ENCODE assay signal across 1 cellular context in the genomic region with DNA sequence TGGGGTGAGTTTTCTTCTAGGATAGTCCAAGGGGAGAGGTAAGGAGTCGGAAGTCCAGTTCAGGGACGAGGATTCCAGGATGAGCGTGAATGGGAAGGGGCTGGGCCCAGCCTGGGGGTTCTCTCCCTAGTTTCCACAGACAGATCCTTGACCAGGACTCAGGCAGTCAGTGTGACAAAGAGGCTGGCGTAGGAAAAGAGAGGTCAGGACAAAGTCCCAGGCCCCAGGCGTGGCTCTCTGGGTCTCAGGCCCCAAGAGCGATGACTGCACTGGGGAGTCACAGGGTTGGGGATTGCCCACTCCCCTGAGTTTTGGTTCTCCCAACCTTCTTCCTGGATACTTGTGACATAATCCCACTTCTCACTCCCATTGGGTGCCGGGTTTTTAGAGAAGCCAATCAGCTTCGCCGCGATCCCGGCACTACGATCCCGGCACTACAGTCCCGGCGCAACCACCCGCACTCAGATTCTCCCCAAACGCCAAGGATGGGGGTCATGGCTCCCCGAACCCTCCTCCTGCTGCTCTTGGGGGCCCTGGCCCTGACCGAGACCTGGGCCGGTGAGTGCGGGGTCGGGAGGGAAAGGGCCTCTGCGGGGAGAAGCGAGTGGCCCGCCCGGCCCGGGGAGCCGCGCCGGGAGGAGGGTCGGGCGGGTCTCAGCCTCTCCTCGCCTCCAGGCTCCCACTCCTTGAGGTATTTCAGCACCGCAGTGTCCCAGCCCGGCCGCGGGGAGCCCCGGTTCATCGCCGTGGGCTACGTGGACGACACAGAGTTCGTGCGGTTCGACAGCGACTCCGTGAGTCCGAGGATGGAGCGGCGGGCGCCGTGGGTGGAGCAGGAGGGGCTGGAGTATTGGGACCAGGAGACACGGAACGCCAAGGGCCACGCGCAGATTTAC.
TF ChIP-seq lines count a peak whose summit lies in the region.

No MANE protein-coding gene starts in this region.

TF ChIP-seq in HepG2, 621 proteins besides CTCF, POLR2A, EP300 and RAD21 (continued from another document):
- TF ChIP-seq, protein P1, sequence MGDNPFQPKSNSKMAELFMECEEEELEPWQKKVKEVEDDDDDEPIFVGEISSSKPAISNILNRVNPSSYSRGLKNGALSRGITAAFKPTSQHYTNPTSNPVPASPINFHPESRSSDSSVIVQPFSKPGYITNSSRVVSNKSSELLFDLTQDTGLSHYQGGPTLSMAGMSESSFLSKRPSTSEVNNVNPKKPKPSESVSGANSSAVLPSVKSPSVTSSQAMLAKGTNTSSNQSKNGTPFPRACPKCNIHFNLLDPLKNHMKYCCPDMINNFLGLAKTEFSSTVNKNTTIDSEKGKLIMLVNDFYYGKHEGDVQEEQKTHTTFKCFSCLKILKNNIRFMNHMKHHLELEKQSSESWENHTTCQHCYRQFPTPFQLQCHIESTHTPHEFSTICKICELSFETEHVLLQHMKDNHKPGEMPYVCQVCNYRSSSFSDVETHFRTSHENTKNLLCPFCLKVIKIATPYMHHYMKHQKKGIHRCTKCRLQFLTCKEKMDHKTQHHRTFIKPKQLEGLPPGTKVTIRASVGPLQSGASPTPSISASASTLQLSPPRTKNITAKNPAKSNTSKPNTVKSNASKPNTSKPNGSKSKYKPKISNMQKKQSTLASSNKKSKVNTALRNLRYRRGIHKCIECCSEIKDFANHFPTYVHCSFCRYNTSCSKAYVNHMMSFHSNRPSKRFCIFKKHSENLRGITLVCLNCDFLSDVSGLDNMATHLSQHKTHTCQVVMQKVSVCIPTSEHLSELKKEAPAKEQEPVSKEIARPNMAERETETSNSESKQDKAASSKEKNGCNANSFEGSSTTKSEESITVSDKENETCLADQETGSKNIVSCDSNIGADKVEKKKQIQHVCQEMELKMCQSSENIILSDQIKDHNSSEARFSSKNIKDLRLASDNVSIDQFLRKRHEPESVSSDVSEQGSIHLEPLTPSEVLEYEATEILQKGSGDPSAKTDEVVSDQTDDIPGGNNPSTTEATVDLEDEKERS (CRISPR knock-in tag; IDR thresholded peaks at IDR 0.05) = no peak
- TF ChIP-seq, protein P2, sequence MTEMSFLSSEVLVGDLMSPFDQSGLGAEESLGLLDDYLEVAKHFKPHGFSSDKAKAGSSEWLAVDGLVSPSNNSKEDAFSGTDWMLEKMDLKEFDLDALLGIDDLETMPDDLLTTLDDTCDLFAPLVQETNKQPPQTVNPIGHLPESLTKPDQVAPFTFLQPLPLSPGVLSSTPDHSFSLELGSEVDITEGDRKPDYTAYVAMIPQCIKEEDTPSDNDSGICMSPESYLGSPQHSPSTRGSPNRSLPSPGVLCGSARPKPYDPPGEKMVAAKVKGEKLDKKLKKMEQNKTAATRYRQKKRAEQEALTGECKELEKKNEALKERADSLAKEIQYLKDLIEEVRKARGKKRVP (CRISPR knock-in tag; IDR thresholded peaks at IDR 0.05) = no peak
